In the genomic region with DNA sequence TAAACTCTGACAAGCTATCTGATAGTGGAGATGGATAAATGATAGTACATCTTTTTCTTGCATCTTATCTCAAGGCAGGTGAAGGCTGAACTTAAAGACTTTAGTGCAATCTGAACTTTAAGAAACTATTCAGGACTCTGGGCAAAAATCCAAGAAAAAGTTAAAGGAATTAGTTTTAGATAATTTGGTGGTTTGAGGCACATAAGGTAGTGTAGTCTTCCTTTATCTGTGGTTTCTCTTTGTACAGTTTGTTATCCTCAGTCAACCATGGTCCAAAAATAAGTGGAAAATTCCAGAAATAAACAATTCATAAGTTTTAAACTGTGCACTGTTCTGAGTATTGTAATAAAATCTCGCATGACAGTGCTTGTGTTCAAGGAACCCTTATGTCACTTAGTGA, we compare ENCODE assay signal across 25 cellular contexts.
DNase-seq lines count a peak whose midpoint lies in the region; ATAC-seq, FAIRE-seq and TF ChIP-seq lines count a peak whose summit lies in the region.
"Had no signal": no experiment of that assay in that cellular context is flagged by ENCODE, and none has a peak within 500 bp of the region (broad histone marks: within the 10 kb centered on the region; RNA-seq: fewer than 3 reads in every experiment).

No MANE protein-coding gene starts in this region.

- intact Hi-C loops in upper lobe of right lung (cut with DNase I), result no loop called here

- TF ChIP-seq CTCF in astrocyte (IDR thresholded peaks at IDR 0.05; ENCODE audit: insufficient read depth, low read depth, low read length) (no peak), fibroblast of the aortic adventitia (IDR thresholded peaks at IDR 0.05; ENCODE audit: insufficient read depth, low read length) (no peak), upper lobe of right lung (IDR thresholded peaks at IDR 0.05) (no peak), omental fat pad (IDR thresholded peaks at IDR 0.05) (no peak)

- no peaks in the 10 kb centered on the region for H3K4me1 Mint-ChIP-seq in astrocyte (ENCODE audit: low read depth, unreplicated experiment)
- H3K4me1 Mint-ChIP-seq: H9 had no signal

- H3K27ac Mint-ChIP-seq in astrocyte (ENCODE audit: unreplicated experiment), result no peak overlapping the region
- H3K27ac Mint-ChIP-seq: CD4-positive, alpha-beta T cell; H9 had no signal

- H3K27ac ChIP-seq in astrocyte (ENCODE audit: low read depth, low read length) (no peak overlapping the region), upper lobe of right lung (no peak overlapping the region)
- H3K27ac ChIP-seq: BLaER1 treated with 17β-estradiol and CSF1 and Interleukin-3, amounts not matched to agents 10 nM and 100 nM; RWPE1 had no signal

- peak; percentile 5 for DNase-seq in OCI-M1 (lab: John Stamatoyannopoulos, UW)
- DNase-seq in astrocyte (ENCODE audit: low read depth), result peak; percentile 42
- DNase-seq in fibroblast of the aortic adventitia (ENCODE audit: low read depth), result peak; percentile 43
- no peak for DNase-seq in upper lobe of right lung
- DNase-seq in erythroblast (lab: John Stamatoyannopoulos, UW), result no peak
- DNase-seq in omental fat pad (ENCODE audit: low spot score), result no peak
- DNase-seq in midbrain (lab: John Stamatoyannopoulos, UW), result no peak
- DNase-seq: AML-193; CD4-positive, alpha-beta T cell; H9; KBM-7; MG63; NCI-H1105 treated with DMSO at 0.1 percent for 48 hours; NCI-H146; NCI-H2029; NCI-H446 treated with DMSO at 0.1 percent for 48 hours; NCI-H526 treated with DMSO at 0.1 percent for 48 hours; SHP77 had no signal

- ATAC-seq in upper lobe of right lung (no peak), omental fat pad (ENCODE audit: low FRiP score) (no peak)
- ATAC-seq: HepG2, Panc1 had no signal

- peaks cover 1% of the 10 kb centered on the region for H3K9me3 Mint-ChIP-seq in astrocyte (ENCODE audit: unreplicated experiment)
- H3K9me3 Mint-ChIP-seq: CD4-positive, alpha-beta T cell; H9 had no signal

- no peak overlapping the region for H3K4me3 Mint-ChIP-seq in astrocyte (ENCODE audit: unreplicated experiment)
- H3K4me3 Mint-ChIP-seq: CD4-positive, alpha-beta T cell; H9 had no signal

- H3K36me3 ChIP-seq in astrocyte (ENCODE audit: insufficient read depth, low read length) (peaks cover 6% of the 10 kb centered on the region), upper lobe of right lung (peaks cover 12% of the 10 kb centered on the region)
- H3K36me3 ChIP-seq: BLaER1 treated with 17β-estradiol and CSF1 and Interleukin-3, amounts not matched to agents 10 nM and 100 nM had no signal

- H3K27me3 ChIP-seq in astrocyte (ENCODE audit: insufficient read depth, low read length) (no peaks in the 10 kb centered on the region), upper lobe of right lung (no peaks in the 10 kb centered on the region)
- H3K27me3 ChIP-seq: BLaER1 treated with 17β-estradiol and CSF1 and Interleukin-3, amounts not matched to agents 10 nM and 100 nM; MG63 had no signal

- H3K27me3 Mint-ChIP-seq in astrocyte (ENCODE audit: low read depth, unreplicated experiment), result no peaks in the 10 kb centered on the region

- H3K4me1 ChIP-seq in astrocyte (ENCODE audit: insufficient read depth, low read length) (no peaks in the 10 kb centered on the region), upper lobe of right lung (no peaks in the 10 kb centered on the region)

- no peak for TF ChIP-seq POLR2A in erythroblast (IDR thresholded peaks at IDR 0.05; ENCODE audit: low read length)

- no peaks in the 10 kb centered on the region for H3K9me3 ChIP-seq in astrocyte (ENCODE audit: insufficient read depth, low read depth, low read length)
- H3K9me3 ChIP-seq in upper lobe of right lung, result no peaks in the 10 kb centered on the region
- H3K9me3 ChIP-seq: BLaER1 treated with 17β-estradiol and CSF1 and Interleukin-3, amounts not matched to agents 10 nM and 100 nM; MG63 had no signal

- no peaks in the 10 kb centered on the region for H4K20me1 ChIP-seq in astrocyte (ENCODE audit: insufficient read depth, low read length)
- H4K20me1 ChIP-seq: BLaER1 treated with 17β-estradiol and CSF1 and Interleukin-3, amounts not matched to agents 10 nM and 100 nM had no signal

- H3K4me3 ChIP-seq in astrocyte (ENCODE audit: insufficient read depth, low read depth, low read length) (no peak overlapping the region), fibroblast of the aortic adventitia (ENCODE audit: low read depth, low read length) (no peak overlapping the region), upper lobe of right lung (no peak overlapping the region)
- H3K4me3 ChIP-seq: BLaER1 treated with 17β-estradiol and CSF1 and Interleukin-3, amounts not matched to agents 10 nM and 100 nM; MG63 had no signal

- H3K36me3 Mint-ChIP-seq in astrocyte (ENCODE audit: low read depth, unreplicated experiment), result peaks cover 8% of the 10 kb centered on the region

- no peak for FAIRE-seq in astrocyte (lab: Jason Lieb, UNC)
- FAIRE-seq: A204.1, D721Med, GM18507, HepG2 had no signal

- no peak overlapping the region for H3K9ac ChIP-seq in astrocyte (ENCODE audit: low read length)
- H3K9ac ChIP-seq: BLaER1 treated with 17β-estradiol and CSF1 and Interleukin-3, amounts not matched to agents 10 nM and 100 nM had no signal

- H3K79me2 ChIP-seq in astrocyte (ENCODE audit: insufficient read depth, low read length), result no peaks in the 10 kb centered on the region

- H3K4me2 ChIP-seq in astrocyte (ENCODE audit: low read length), result no peak overlapping the region
- H3K4me2 ChIP-seq: BLaER1 treated with 17β-estradiol and CSF1 and Interleukin-3, amounts not matched to agents 10 nM and 100 nM had no signal

- H2AFZ ChIP-seq in astrocyte (ENCODE audit: low read depth, low read length), result no peak overlapping the region

Comparison
In these comparisons a context has a peak if more than half of its experiments do, and no peak if none do; other contexts are left out.
1. DNase-seq: peak in OCI-M1 (single experiment), astrocyte (single experiment) and fibroblast of the aortic adventitia (single experiment); none in upper lobe of right lung (single experiment), erythroblast (0 of 2), omental fat pad (single experiment) and midbrain (single experiment).